In the genomic region with DNA sequence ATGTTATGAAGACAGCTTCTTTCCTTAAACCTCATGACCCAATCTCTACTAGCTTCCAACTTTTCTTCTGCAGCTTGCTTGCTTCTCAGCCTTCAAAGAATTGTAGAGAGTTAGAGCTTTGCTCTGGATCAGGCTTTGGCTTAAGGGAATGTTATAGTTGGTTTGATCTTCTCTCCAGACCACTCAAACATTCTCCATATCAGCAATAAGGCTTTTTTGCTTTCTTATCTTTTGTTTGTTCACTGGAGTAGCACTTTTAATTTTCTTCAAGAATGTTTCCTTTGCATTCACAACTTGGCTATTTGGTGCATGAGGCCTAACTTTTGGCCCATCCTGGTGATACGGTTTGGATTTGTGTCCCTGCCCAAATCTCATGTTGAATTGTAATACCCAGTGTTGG, we compare ENCODE assay signal across 16 cellular contexts.
DNase-seq lines count a peak whose midpoint lies in the region; ATAC-seq and TF ChIP-seq lines count a peak whose summit lies in the region.
"Had no signal": no experiment of that assay in that cellular context is flagged by ENCODE, and none has a peak within 500 bp of the region (broad histone marks: within the 10 kb centered on the region; RNA-seq: fewer than 3 reads in every experiment).

No MANE protein-coding gene starts in this region.

- ATAC-seq in activated CD8-positive, alpha-beta memory T cell treated with anti-CD3 and anti-CD28 coated beads, Interleukin-2, amount 10 ng/mL, durations not matched to agents 7 days and 5 days, result no peak
- no peak for ATAC-seq in central memory CD8-positive, alpha-beta T cell (replicated peaks; ENCODE audit: extremely low read depth, poor library complexity, severe bottlenecking)
- ATAC-seq in stimulated activated effector memory CD8-positive, alpha-beta T cell treated with anti-CD3 and anti-CD28 coated beads, Interleukin-12 subunit alpha, Interleukin-12 subunit beta, amount 100 ng/mL, for 72 hours, result no peak
- ATAC-seq: GM23338 had no signal

- H3K36me3 Mint-ChIP-seq in activated CD8-positive, alpha-beta memory T cell treated with anti-CD3 and anti-CD28 coated beads, Interleukin-2, amount 10 ng/mL, durations not matched to agents 7 days and 5 days, result peaks cover 66% of the 10 kb centered on the region
- peaks cover 26% of the 10 kb centered on the region for H3K36me3 Mint-ChIP-seq in Caco-2 (ENCODE audit: insufficient read depth, unreplicated experiment)
- peaks cover 44% of the 10 kb centered on the region for H3K36me3 Mint-ChIP-seq in central memory CD8-positive, alpha-beta T cell (ENCODE audit: insufficient read depth)
- peaks cover 75% of the 10 kb centered on the region for H3K36me3 Mint-ChIP-seq in stimulated activated effector memory CD8-positive, alpha-beta T cell treated with anti-CD3 and anti-CD28 coated beads, Interleukin-12 subunit alpha, Interleukin-12 subunit beta, amount 100 ng/mL, for 72 hours

- no peak overlapping the region for H3K4me3 Mint-ChIP-seq in activated CD8-positive, alpha-beta memory T cell treated with anti-CD3 and anti-CD28 coated beads, Interleukin-2, amount 10 ng/mL, durations not matched to agents 7 days and 5 days
- H3K4me3 Mint-ChIP-seq in Caco-2 (ENCODE audit: unreplicated experiment), result no peak overlapping the region
- no peak overlapping the region for H3K4me3 Mint-ChIP-seq in central memory CD8-positive, alpha-beta T cell
- H3K4me3 Mint-ChIP-seq in stimulated activated effector memory CD8-positive, alpha-beta T cell treated with anti-CD3 and anti-CD28 coated beads, Interleukin-12 subunit alpha, Interleukin-12 subunit beta, amount 100 ng/mL, for 72 hours, result no peak overlapping the region
- H3K4me3 Mint-ChIP-seq: B cell, GM23338 had no signal

- H3K4me1 Mint-ChIP-seq in activated CD8-positive, alpha-beta memory T cell treated with anti-CD3 and anti-CD28 coated beads, Interleukin-2, amount 10 ng/mL, durations not matched to agents 7 days and 5 days, result peaks cover 14% of the 10 kb centered on the region
- H3K4me1 Mint-ChIP-seq in Caco-2 (ENCODE audit: low read depth, unreplicated experiment), result peaks cover 16% of the 10 kb centered on the region
- H3K4me1 Mint-ChIP-seq in central memory CD8-positive, alpha-beta T cell, result peaks cover 37% of the 10 kb centered on the region
- peaks cover 35% of the 10 kb centered on the region for H3K4me1 Mint-ChIP-seq in stimulated activated effector memory CD8-positive, alpha-beta T cell treated with anti-CD3 and anti-CD28 coated beads, Interleukin-12 subunit alpha, Interleukin-12 subunit beta, amount 100 ng/mL, for 72 hours
- H3K4me1 Mint-ChIP-seq: B cell, GM23338 had no signal

- no peaks in the 10 kb centered on the region for H3K27me3 ChIP-seq in Caco-2 (replicated peaks; ENCODE audit: control insufficient read depth, insufficient read depth, low read length)
- H3K27me3 ChIP-seq: Peyer's patch had no signal

- H3K27me3 Mint-ChIP-seq in activated CD8-positive, alpha-beta memory T cell treated with anti-CD3 and anti-CD28 coated beads, Interleukin-2, amount 10 ng/mL, durations not matched to agents 7 days and 5 days, result no peaks in the 10 kb centered on the region
- no peaks in the 10 kb centered on the region for H3K27me3 Mint-ChIP-seq in Caco-2 (ENCODE audit: insufficient read depth, unreplicated experiment)
- H3K27me3 Mint-ChIP-seq in central memory CD8-positive, alpha-beta T cell, result no peaks in the 10 kb centered on the region
- H3K27me3 Mint-ChIP-seq: B cell had no signal

- CTCF ChIA-PET in activated CD8-positive, alpha-beta memory T cell treated with anti-CD3 and anti-CD28 coated beads, Interleukin-2, amount 10 ng/mL, durations not matched to agents 7 days and 5 days (lab: Charles Lee), result no interaction called here
- CTCF ChIA-PET in Caco-2 (lab: Charles Lee), result no interaction called here

- BruUV-seq in Caco-2 (replicated peaks; lab: Mats Ljungman, UMichigan), result no TSS peak

- no peaks in the 10 kb centered on the region for H3K9me3 ChIP-seq in Caco-2
- H3K9me3 ChIP-seq: Peyer's patch had no signal

- no peak for TF ChIP-seq CTCF in Caco-2 (IDR thresholded peaks at IDR 0.05; ENCODE audit: insufficient read depth in 1 of 2, low read depth in 1 of 2, low read length in 1 of 2, severe bottlenecking in 1 of 2, unreplicated experiment in 1 of 2)

- H3K4me3 ChIP-seq in Caco-2 (ENCODE audit: low read depth, low read length), result no peak overlapping the region
- H3K4me3 ChIP-seq: GM23338, Peyer's patch had no signal

- peaks cover 18% of the 10 kb centered on the region for H3K4me1 ChIP-seq in Caco-2
- H3K4me1 ChIP-seq: Peyer's patch had no signal

- H3K36me3 ChIP-seq in Caco-2 (ENCODE audit: control insufficient read depth, insufficient read depth, low read length), result peaks cover 3% of the 10 kb centered on the region; the same call in 1 of the 2 replicates

- intact Hi-C loops in Caco-2 (cut with micrococcal nuclease; ENCODE audit: unreplicated experiment), result no loop called here
- intact Hi-C loops in posterior vena cava (cut with DNase I), result no loop called here

- peak overlapping the region; percentile 6 for H3K27ac Mint-ChIP-seq in activated CD8-positive, alpha-beta memory T cell treated with anti-CD3 and anti-CD28 coated beads, Interleukin-2, amount 10 ng/mL, durations not matched to agents 7 days and 5 days
- H3K27ac Mint-ChIP-seq in Caco-2 (ENCODE audit: unreplicated experiment), result peak overlapping the region; percentile 73
- peak overlapping the region; percentile 55 for H3K27ac Mint-ChIP-seq in central memory CD8-positive, alpha-beta T cell (ENCODE audit: low read depth)
- peak overlapping the region; percentile 66 for H3K27ac Mint-ChIP-seq in stimulated activated effector memory CD8-positive, alpha-beta T cell treated with anti-CD3 and anti-CD28 coated beads, Interleukin-12 subunit alpha, Interleukin-12 subunit beta, amount 100 ng/mL, for 72 hours
- H3K27ac Mint-ChIP-seq: B cell, GM23338 had no signal

- H3K9me3 Mint-ChIP-seq in activated CD8-positive, alpha-beta memory T cell treated with anti-CD3 and anti-CD28 coated beads, Interleukin-2, amount 10 ng/mL, durations not matched to agents 7 days and 5 days (ENCODE audit: low read depth), result no peaks in the 10 kb centered on the region
- H3K9me3 Mint-ChIP-seq in Caco-2 (ENCODE audit: unreplicated experiment), result peaks cover 11% of the 10 kb centered on the region
- no peaks in the 10 kb centered on the region for H3K9me3 Mint-ChIP-seq in central memory CD8-positive, alpha-beta T cell
- H3K9me3 Mint-ChIP-seq in stimulated activated effector memory CD8-positive, alpha-beta T cell treated with anti-CD3 and anti-CD28 coated beads, Interleukin-12 subunit alpha, Interleukin-12 subunit beta, amount 100 ng/mL, for 72 hours, result no peaks in the 10 kb centered on the region
- H3K9me3 Mint-ChIP-seq: GM23338 had no signal

- no peak for DNase-seq in activated CD8-positive, alpha-beta memory T cell treated with anti-CD3 and anti-CD28 coated beads, Interleukin-2, amount 10 ng/mL, durations not matched to agents 7 days and 5 days
- no peak for DNase-seq in activated CD8-positive, alpha-beta memory T cell treated with anti-CD3 and anti-CD28 coated beads, Interleukin-2, amount 50 U/mL, for 48 hours
- no peak for DNase-seq in Caco-2
- no peak for DNase-seq in central memory CD8-positive, alpha-beta T cell (ENCODE audit: low spot score in 2 of 2)
- no peak for DNase-seq in stimulated activated effector memory CD8-positive, alpha-beta T cell treated with anti-CD3 and anti-CD28 coated beads, Interleukin-12 subunit alpha, Interleukin-12 subunit beta, amount 100 ng/mL, for 72 hours (ENCODE audit: low spot score in 2 of 2)
- DNase-seq in posterior vena cava (ENCODE audit: low spot score), result no peak
- no peak for DNase-seq in HT-29 (ENCODE audit: low spot score)
- DNase-seq: HCEC 1CT, NCI-H1105, NCI-H2081 treated with DMSO at 0.1 percent for 48 hours, NCI-H446 treated with DMSO at 0.1 percent for 48 hours, NCI-H69, Peyer's patch, SHP77 had no signal

- POLR2A ChIA-PET in Caco-2 (lab: Charles Lee), result no interaction called here

Comparison
In these comparisons a context has a peak if more than half of its experiments do, and no peak if none do; other contexts are left out.
1. H3K27ac Mint-ChIP-seq: peak in every context shown above with its lines; median percentile 73 in Caco-2; 66 in stimulated activated effector memory CD8-positive, alpha-beta T cell treated with anti-CD3 and anti-CD28 coated beads, Interleukin-12 subunit alpha, Interleukin-12 subunit beta, amount 100 ng/mL, for 72 hours; 55 in central memory CD8-positive, alpha-beta T cell; 6 in activated CD8-positive, alpha-beta memory T cell treated with anti-CD3 and anti-CD28 coated beads, Interleukin-2, amount 10 ng/mL, durations not matched to agents 7 days and 5 days.